In genomic region chr11:103110406-103110805, GRCh38 we compare ENCODE assay signal across 9 cellular contexts. TPM values are rescaled to one million over a fixed set of nuclear protein-coding genes. Genes with fewer than 3 reads are reported as not detected.
DNase-seq lines count a peak whose midpoint lies in the region; ATAC-seq and TF ChIP-seq lines count a peak whose summit lies in the region.
"Had no signal": no experiment of that assay in that cellular context is flagged by ENCODE, and none has a peak within 500 bp of the region (broad histone marks: within the 10 kb centered on the region; RNA-seq: fewer than 3 reads in every experiment).

No MANE protein-coding gene starts in this region.

- TF ChIP-seq EP300 in upper lobe of left lung (IDR thresholded peaks at IDR 0.05) = no peak

- H3K9me3 ChIP-seq in heart left ventricle = no peaks in the 10 kb centered on the region
- no peaks in the 10 kb centered on the region for H3K9me3 ChIP-seq in iPS-18a (ENCODE audit: control insufficient read depth, low read depth, low read length)
- H3K9me3 ChIP-seq in upper lobe of left lung = no peaks in the 10 kb centered on the region

- H2AK5ac ChIP-seq in mesendoderm (ENCODE audit: low read length) = no peak overlapping the region

- no peak overlapping the region for H2BK15ac ChIP-seq in mesendoderm (replicated peaks; ENCODE audit: low read depth)

- H2BK120ac ChIP-seq in mesendoderm (ENCODE audit: low read depth, low read length) = no peak overlapping the region

- no peak overlapping the region for H2BK5ac ChIP-seq in mesendoderm (ENCODE audit: low read length)

- H3K4ac ChIP-seq in mesendoderm (ENCODE audit: low read depth, low read length) = no peak overlapping the region

- peaks cover 3% of the 10 kb centered on the region for H3K36me3 Mint-ChIP-seq in activated naive CD8-positive, alpha-beta T cell

- no peaks in the 10 kb centered on the region for H3K79me2 ChIP-seq in mesendoderm (ENCODE audit: control insufficient read depth, insufficient read depth, low read length)

- H3K27me3 ChIP-seq in heart left ventricle (peaks cover 0 to 3% (median 0%) of the 10 kb centered on the region in 9 donors), iPS-18a (ENCODE audit: control insufficient read depth, insufficient read depth, low read length) (no peaks in the 10 kb centered on the region), upper lobe of left lung (no peaks in the 10 kb centered on the region), mesendoderm (ENCODE audit: insufficient read depth, low read length, poor library complexity) (no peaks in the 10 kb centered on the region)

- H3K4me1 ChIP-seq in heart left ventricle (peaks cover 0 to 15% (median 4%) of the 10 kb centered on the region in 12 donors), iPS-18a (ENCODE audit: control insufficient read depth, low read depth, low read length) (peaks cover 3% of the 10 kb centered on the region), upper lobe of left lung (peaks cover 0 to 16% (median 10%) of the 10 kb centered on the region in 4 donors), mesendoderm (ENCODE audit: control insufficient read depth, low read depth, low read length) (no peaks in the 10 kb centered on the region)

- H3K23ac ChIP-seq in mesendoderm (ENCODE audit: low read length) = no peak overlapping the region

- TF ChIP-seq POLR2A in heart left ventricle (IDR thresholded peaks at IDR 0.05) = no peak
- no peak for TF ChIP-seq POLR2A in upper lobe of left lung (IDR thresholded peaks at IDR 0.05)

- H3K18ac ChIP-seq in mesendoderm (ENCODE audit: low read length) = no peak overlapping the region

- H3K9ac ChIP-seq in iPS-18a (ENCODE audit: low read length) = peak overlapping the region; percentile 53
- no peak overlapping the region for H3K9ac ChIP-seq in mesendoderm (ENCODE audit: low read length)

- no peaks in the 10 kb centered on the region for H3K9me3 Mint-ChIP-seq in activated naive CD8-positive, alpha-beta T cell (ENCODE audit: low read depth)

- intact Hi-C loops in heart left ventricle (cut with DNase I) (no loop called here), Right ventricle myocardium inferior (cut with DNase I) (no loop called here)

- no peak for DNase-seq in heart left ventricle
- no peak for DNase-seq in Right ventricle myocardium inferior (ENCODE audit: missing footprints)
- DNase-seq in upper lobe of left lung = no peak
- no peak for DNase-seq in mesendoderm
- DNase-seq in NCI-H1930 (lab: John Stamatoyannopoulos, UW) = no peak
- no peak for DNase-seq in NOMO-1 treated with DMSO at 0.1 percent for 48 hours (lab: John Stamatoyannopoulos, UW; ENCODE audit: unreplicated experiment)
- DNase-seq: NCI-H1417 treated with DMSO at 0.1 percent for 48 hours had no signal

- H3K36me3 ChIP-seq in heart left ventricle (peaks cover 0 to 7% (median 0%) of the 10 kb centered on the region in 9 donors), iPS-18a (ENCODE audit: control insufficient read depth, low read depth, low read length) (peaks cover 5% of the 10 kb centered on the region), upper lobe of left lung (no peaks in the 10 kb centered on the region), mesendoderm (ENCODE audit: control insufficient read depth, insufficient read depth, low read length) (no peaks in the 10 kb centered on the region)

- H3K79me1 ChIP-seq in mesendoderm (ENCODE audit: low read length) = no peaks in the 10 kb centered on the region

- H3K4me3 Mint-ChIP-seq in activated naive CD8-positive, alpha-beta T cell = peak overlapping the region; percentile 99

- TF ChIP-seq CTCF in heart left ventricle (IDR thresholded peaks at IDR 0.05) (peak in 2 of 12 donors; percentile 5 to 13), upper lobe of left lung (IDR thresholded peaks at IDR 0.05) (no peak)

- H3K27ac ChIP-seq in heart left ventricle (peak overlapping the region in 1 of 12 donors; percentile 76), iPS-18a (ENCODE audit: low read length) (no peak overlapping the region), upper lobe of left lung (no peak overlapping the region), mesendoderm (ENCODE audit: low read depth, low read length) (no peak overlapping the region)

- peaks cover 18% of the 10 kb centered on the region for H3K4me1 Mint-ChIP-seq in activated naive CD8-positive, alpha-beta T cell (ENCODE audit: low read depth)

- H3K4me2 ChIP-seq in mesendoderm (ENCODE audit: low read length) = no peak overlapping the region

- H4K8ac ChIP-seq in mesendoderm (ENCODE audit: low read depth, low read length) = no peak overlapping the region

- H3K27ac Mint-ChIP-seq in activated naive CD8-positive, alpha-beta T cell = no peak overlapping the region

- H3K4me3 ChIP-seq in heart left ventricle (peak overlapping the region in 9 of 12 donors; percentile 61 to 80 (median 70)), iPS-18a (ENCODE audit: low read length) (peak overlapping the region; percentile 69), upper lobe of left lung (peak overlapping the region in 3 of 4 donors; percentile 55 to 82 (median 67)), mesendoderm (ENCODE audit: low read length) (no peak overlapping the region)

- no peak overlapping the region for H4K5ac ChIP-seq in mesendoderm (ENCODE audit: low read length)

- no peaks in the 10 kb centered on the region for H3K27me3 Mint-ChIP-seq in activated naive CD8-positive, alpha-beta T cell

- ATAC-seq in heart left ventricle (no peak), Right ventricle myocardium inferior (no peak), upper lobe of left lung (ENCODE audit: low FRiP score in 2 of 2) (no peak)

- H3K56ac ChIP-seq in mesendoderm (ENCODE audit: low read length) = no peak overlapping the region

RNA-seq across cellular contexts. Expression of gene DYNC2H1, which starts 1.2 kb away (rescaled TPM):
- total RNA-seq in heart left ventricle (1 to 10 TPM; 2.3 to 7.2 (median 3.8) TPM), Right ventricle myocardium inferior (2.8 TPM), upper lobe of left lung (10 to 100 TPM; 11.1 to 62.4 (median 23.2) TPM)
- 1 to 10 TPM; 2.4 to 3.0 TPM for polyA plus RNA-seq in heart left ventricle
- 3.1 TPM for polyA plus RNA-seq in mesendoderm (2013, experiment 1 of 2)
- 3.2 TPM for polyA plus RNA-seq in mesendoderm (2013, experiment 2 of 2)

RNA-seq across cellular contexts. Expression of gene DCUN1D5, which starts 18.4 kb away (rescaled TPM):
- total RNA-seq in heart left ventricle (10 to 100 TPM; 17.6 to 37.9 (median 24.5) TPM), Right ventricle myocardium inferior (30.8 TPM), upper lobe of left lung (10 to 100 TPM; 18.2 to 92.8 (median 43.9) TPM)
- 10 to 100 TPM; 11.9 to 51.6 TPM for polyA plus RNA-seq in heart left ventricle
- 182 TPM for polyA plus RNA-seq in mesendoderm (2013, experiment 1 of 2)
- 180 TPM for polyA plus RNA-seq in mesendoderm (2013, experiment 2 of 2)
